In the genomic region with DNA sequence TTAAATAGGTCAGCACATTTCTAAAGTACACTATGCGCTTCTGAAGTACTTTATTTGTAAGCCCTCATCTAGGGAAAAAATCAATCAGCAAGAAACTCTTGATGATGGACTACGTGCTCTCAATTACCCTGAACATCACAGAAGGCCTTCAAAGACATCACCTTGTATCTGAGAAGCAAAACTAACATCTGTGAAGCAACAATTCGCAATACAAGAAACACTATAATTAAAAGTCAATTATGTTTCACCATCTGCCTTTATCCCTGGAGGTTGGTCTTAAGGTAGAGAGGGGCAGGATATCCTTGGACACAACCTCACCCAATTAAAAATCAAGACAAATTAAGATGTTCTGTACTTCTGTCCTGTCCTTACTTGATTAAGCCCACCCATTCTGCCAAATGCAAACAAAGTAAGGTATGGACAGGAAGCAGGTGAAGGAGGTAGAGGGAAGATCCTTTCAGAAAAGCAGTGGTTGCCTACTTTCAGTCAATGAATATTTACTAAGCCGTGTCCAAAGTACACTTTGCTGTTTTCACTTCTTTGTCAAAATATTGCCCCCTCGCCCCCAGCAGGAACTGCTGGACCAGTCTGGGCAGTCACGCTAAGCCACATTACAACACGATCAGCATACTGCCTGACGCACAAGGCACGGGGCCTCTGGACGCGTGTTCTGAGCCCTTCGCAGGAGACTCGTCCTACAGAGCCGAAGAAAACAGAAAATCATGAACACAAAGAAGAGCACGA, we compare ENCODE assay signal across 8 cellular contexts. TPM values are rescaled to one million over a fixed set of nuclear protein-coding genes. Genes with fewer than 3 reads are reported as not detected.
DNase-seq lines count a peak whose midpoint lies in the region; ATAC-seq, FAIRE-seq and TF ChIP-seq lines count a peak whose summit lies in the region.

No MANE protein-coding gene starts in this region.

- no peaks in the 10 kb centered on the region for H3K9me2 ChIP-seq in DOHH2 (replicated peaks; ENCODE audit: control insufficient read depth, low read length)

- dilution Hi-C loops in mammary epithelial cell (cut with HindIII; ENCODE audit: low sequenced_read_pairs), result no loop called here

- peaks cover 2% of the 10 kb centered on the region for H3K27me3 Mint-ChIP-seq in IgD-negative memory B cell

- WGBS in mammary epithelial cell (ENCODE audit: low coverage, missing lambda C conversion rate), result 19% methylated on average over 13 of the region's 15 CpGs
- WGBS in small intestine, 3 donors, result 3 to 11% (median 6%) methylated on average over 15 of the region's 15 CpGs

- H3K9me3 Mint-ChIP-seq in IgD-negative memory B cell, result no peaks in the 10 kb centered on the region

- H3K27ac Mint-ChIP-seq in IgD-negative memory B cell, result peak overlapping the region; percentile 72 to 84 (median 81)

- in situ Hi-C loops in mammary epithelial cell (cut with MboI; ENCODE audit: low sequenced_read_pairs in 2 of 2), result loop anchor here in 1 of 2 donors (5.0 kb wide), 1 partner anchor 42 kb away; no protein-coding TSS in a partner anchor

- ATAC-seq in GM21528 (IDR thresholded peaks at IDR 0.05; ENCODE audit: low FRiP score, unreplicated experiment) (peak; percentile 36), SK-N-SH treated with all-trans-retinoic acid at 6 μM for 48 hours (peak; percentile 64), HG03097 (IDR thresholded peaks at IDR 0.05; ENCODE audit: low FRiP score, unreplicated experiment) (no peak)

- H3K36me3 Mint-ChIP-seq in IgD-negative memory B cell, result no peaks in the 10 kb centered on the region

- H3K27me3 ChIP-seq in DOHH2 (ENCODE audit: control insufficient read depth, low read length) (no peaks in the 10 kb centered on the region), mammary epithelial cell (ENCODE audit: insufficient read depth, low read length) (no peaks in the 10 kb centered on the region), small intestine (ENCODE audit: control insufficient read depth in 2 of 2, insufficient read depth in 2 of 2, low read length in 2 of 2) (no peaks in the 10 kb centered on the region)

- H3K4me1 Mint-ChIP-seq in IgD-negative memory B cell, result peaks cover 10 to 33% (median 13%) of the 10 kb centered on the region in 3 donors

- H3K4me3 Mint-ChIP-seq in IgD-negative memory B cell, result peak overlapping the region; percentile 91 to 97 (median 95)

- H3K4me2 ChIP-seq in DOHH2 (ENCODE audit: low read length), result peak overlapping the region; percentile 76
- peak overlapping the region; percentile 83 for H3K4me2 ChIP-seq in mammary epithelial cell (ENCODE audit: insufficient read depth, low read depth, low read length)

- TF ChIP-seq CTCF in DOHH2 (IDR thresholded peaks at IDR 0.05; ENCODE audit: low read depth, low read length, poor library complexity, severe bottlenecking) (no peak), mammary epithelial cell (conservative IDR thresholded peaks at IDR 0.05 in 1 of 2, IDR thresholded peaks at IDR 0.05 in 1 of 2; ENCODE audit: extremely low read depth in 1 of 2, insufficient read depth in 1 of 2, low read depth in 1 of 2, low read length in 2 of 2) (no peak)

- peak overlapping the region; percentile 91 for H3K9ac ChIP-seq in mammary epithelial cell (ENCODE audit: insufficient read depth, low read length)

- H3K9me3 ChIP-seq in DOHH2 (ENCODE audit: control insufficient read depth, insufficient read depth, low read length) (no peaks in the 10 kb centered on the region), mammary epithelial cell (replicated peaks; ENCODE audit: insufficient read depth, low read length) (no peaks in the 10 kb centered on the region), small intestine (ENCODE audit: control insufficient read depth, low read depth) (no peaks in the 10 kb centered on the region)

- H4K20me1 ChIP-seq in DOHH2 (ENCODE audit: control insufficient read depth, insufficient read depth, low read depth, low read length), result no peaks in the 10 kb centered on the region
- no peaks in the 10 kb centered on the region for H4K20me1 ChIP-seq in mammary epithelial cell (ENCODE audit: insufficient read depth, low read length)

- H3K27ac ChIP-seq in DOHH2 (ENCODE audit: low read depth, low read length) (no peak overlapping the region), mammary epithelial cell (ENCODE audit: insufficient read depth, low read depth, low read length) (peak overlapping the region; percentile 87), small intestine (ENCODE audit: low read depth in 1 of 2, low read length in 1 of 2) (peak overlapping the region; percentile 91 to 99)

- intact Hi-C loops in mammary epithelial cell (cut with micrococcal nuclease), result loop anchor here (5.0 to 10.0 kb wide), 2 partner anchors 118 to 320 kb away; partner anchors contain the start of genes BLZF1 and NME7

- BruUV-seq in mammary epithelial cell (replicated peaks; lab: Mats Ljungman, UMichigan), result TSS peak; percentile 31

- H3K36me3 ChIP-seq in DOHH2 (ENCODE audit: control insufficient read depth, low read length), result peaks cover 5% of the 10 kb centered on the region; the same call in 1 of the 2 replicates
- H3K36me3 ChIP-seq in mammary epithelial cell (ENCODE audit: insufficient read depth, low read length), result no peaks in the 10 kb centered on the region
- no peaks in the 10 kb centered on the region for H3K36me3 ChIP-seq in small intestine (ENCODE audit: control insufficient read depth in 2 of 2, insufficient read depth in 2 of 2, low read length in 2 of 2)

- H3K79me2 ChIP-seq in DOHH2 (ENCODE audit: control insufficient read depth, low read length) (peaks cover 53% of the 10 kb centered on the region), mammary epithelial cell (ENCODE audit: insufficient read depth, low read length) (peaks cover 53% of the 10 kb centered on the region)

- H2AFZ ChIP-seq in mammary epithelial cell (ENCODE audit: low read depth, low read length), result peak overlapping the region; percentile 95

- H3K4me1 ChIP-seq in DOHH2 (ENCODE audit: control insufficient read depth, low read length) (peaks cover 30% of the 10 kb centered on the region), mammary epithelial cell (ENCODE audit: insufficient read depth, low read length) (peaks cover 26% of the 10 kb centered on the region), small intestine (ENCODE audit: control insufficient read depth in 2 of 2, insufficient read depth in 1 of 2, low read depth in 1 of 2, low read length in 1 of 2) (peaks cover 0 to 3% of the 10 kb centered on the region in 2 donors)

- H3F3A ChIP-seq in DOHH2 (ENCODE audit: control insufficient read depth, insufficient read depth), result no peaks in the 10 kb centered on the region

- H3K4me3 ChIP-seq in DOHH2 (ENCODE audit: low read length) (peak overlapping the region; percentile 85), mammary epithelial cell (replicated peaks in 1 of 3; ENCODE audit: insufficient read depth in 1 of 3, low read depth in 2 of 3, low read length in 3 of 3) (peak overlapping the region; percentile 73 to 80 (median 79)), small intestine (ENCODE audit: low read depth in 1 of 2, low read length in 2 of 2) (peak overlapping the region; percentile 85 to 87)

- no peak for FAIRE-seq in small intestine (lab: Jason Lieb, UNC)

- peak; percentile 60 for DNase-seq in mammary epithelial cell
- peak; percentile 49 for DNase-seq in inferior parietal cortex (ENCODE audit: extremely low spot score)
- DNase-seq in small intestine, result peak; percentile 58

- CTCF ChIA-PET in mammary epithelial cell (lab: Charles Lee; ENCODE audit: low non-redundant PET), result interaction anchor here (0.6 kb wide), 1 partner anchor 227 kb away, joined by 4 read pairs; no protein-coding TSS in a partner anchor

TF ChIP-seq in SK-N-SH treated with all-trans-retinoic acid at 6 μM for 48 hours, 23 proteins besides CTCF, POLR2A, EP300 and RAD21 (continues in another document):
- no peak for TF ChIP-seq RARB (CRISPR knock-in tag; IDR thresholded peaks at IDR 0.05)
- TF ChIP-seq ZFP30 (CRISPR knock-in tag; IDR thresholded peaks at IDR 0.05), result no peak
- no peak for TF ChIP-seq ISL1 (CRISPR knock-in tag; IDR thresholded peaks at IDR 0.05)
- no peak for TF ChIP-seq TOX (CRISPR knock-in tag; IDR thresholded peaks at IDR 0.05; ENCODE audit: borderline replicate concordance)
- no peak for TF ChIP-seq ARNTL (CRISPR knock-in tag; IDR thresholded peaks at IDR 0.05; ENCODE audit: borderline replicate concordance, low read depth)
- TF ChIP-seq BACH2 (CRISPR knock-in tag; IDR thresholded peaks at IDR 0.05; ENCODE audit: borderline replicate concordance), result no peak
- no peak; the same call in 1 of the 2 replicates for TF ChIP-seq ZC3H10 (CRISPR knock-in tag; IDR thresholded peaks at IDR 0.05)
- no peak for TF ChIP-seq ZFP3 (CRISPR knock-in tag; IDR thresholded peaks at IDR 0.05)
- TF ChIP-seq, protein P1, sequence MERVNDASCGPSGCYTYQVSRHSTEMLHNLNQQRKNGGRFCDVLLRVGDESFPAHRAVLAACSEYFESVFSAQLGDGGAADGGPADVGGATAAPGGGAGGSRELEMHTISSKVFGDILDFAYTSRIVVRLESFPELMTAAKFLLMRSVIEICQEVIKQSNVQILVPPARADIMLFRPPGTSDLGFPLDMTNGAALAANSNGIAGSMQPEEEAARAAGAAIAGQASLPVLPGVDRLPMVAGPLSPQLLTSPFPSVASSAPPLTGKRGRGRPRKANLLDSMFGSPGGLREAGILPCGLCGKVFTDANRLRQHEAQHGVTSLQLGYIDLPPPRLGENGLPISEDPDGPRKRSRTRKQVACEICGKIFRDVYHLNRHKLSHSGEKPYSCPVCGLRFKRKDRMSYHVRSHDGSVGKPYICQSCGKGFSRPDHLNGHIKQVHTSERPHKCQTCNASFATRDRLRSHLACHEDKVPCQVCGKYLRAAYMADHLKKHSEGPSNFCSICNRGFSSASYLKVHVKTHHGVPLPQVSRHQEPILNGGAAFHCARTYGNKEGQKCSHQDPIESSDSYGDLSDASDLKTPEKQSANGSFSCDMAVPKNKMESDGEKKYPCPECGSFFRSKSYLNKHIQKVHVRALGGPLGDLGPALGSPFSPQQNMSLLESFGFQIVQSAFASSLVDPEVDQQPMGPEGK (CRISPR knock-in tag; IDR thresholded peaks at IDR 0.05; ENCODE audit: borderline replicate concordance), result no peak

RNA-seq across cellular contexts. Expression of gene SLC19A2, which starts 0.9 kb away (rescaled TPM):
- 0.16 TPM for polyA plus RNA-seq in IgD-negative memory B cell
- total RNA-seq in mammary epithelial cell, result 10 to 100 TPM in 1 of 2 donors, 1 to 10 TPM in 1; 6.3 to 11.0 TPM
- 5.6 TPM for polyA plus RNA-seq in mammary epithelial cell
- polyA minus RNA-seq in mammary epithelial cell, result 10.6 TPM
- 10 to 100 TPM in 1 of 3 donors, 1 to 10 TPM in 2; 1.9 to 13.4 (median 5.1) TPM for polyA plus RNA-seq in small intestine

RNA-seq across cellular contexts. Expression of gene CCDC181, which starts 57.6 kb away (rescaled TPM):
- polyA plus RNA-seq in IgD-negative memory B cell, result not detected
- under 1 TPM in 1 of 2 donors, not detected in 1; 0.17 TPM for total RNA-seq in mammary epithelial cell
- not detected for polyA plus RNA-seq in mammary epithelial cell
- polyA minus RNA-seq in mammary epithelial cell, result not detected
- polyA plus RNA-seq in small intestine, result under 1 TPM in 1 of 3 donors, not detected in 2; 0.25 TPM
